Comparison of ENCODE assay signal across 24 cellular contexts in genomic region chr16:12177643-12178042, GRCh38.
A peak's percentile ranks its signal among the peaks of the same experiment; 100 is the strongest.
DNase-seq lines count a peak whose midpoint lies in the region; ATAC-seq and TF ChIP-seq lines count a peak whose summit lies in the region.
"Had no signal": no experiment of that assay in that cellular context is flagged by ENCODE, and none has a peak within 500 bp of the region (broad histone marks: within the 10 kb centered on the region; RNA-seq: fewer than 3 reads in every experiment).

No MANE protein-coding gene starts in this region.

- H3K27ac Mint-ChIP-seq in CD4-positive, alpha-beta memory T cell: no peak overlapping the region
- H3K27ac Mint-ChIP-seq: CD4-positive, alpha-beta T cell; IgD-negative memory B cell had no signal

- H3K9ac ChIP-seq in BLaER1 treated with 17β-estradiol and CSF1 and Interleukin-3, amounts not matched to agents 10 nM and 100 nM: no peak overlapping the region; a peak in 1 of 22 replicates
- no peak overlapping the region for H3K9ac ChIP-seq in adipocyte (ENCODE audit: low read length)

- peaks cover 0 to 32% (median 22%) of the 10 kb centered on the region in 10 experiments; a peak in 17 of 20 replicates for H3K4me1 ChIP-seq in BLaER1 treated with 17β-estradiol and CSF1 and Interleukin-3, amounts not matched to agents 10 nM and 100 nM
- H3K4me1 ChIP-seq in adipocyte (ENCODE audit: control insufficient read depth, insufficient read depth, low read length) (peaks cover 21% of the 10 kb centered on the region), right atrium auricular region (peaks cover 0 to 13% of the 10 kb centered on the region in 2 donors), sigmoid colon (peaks cover 0 to 12% (median 11%) of the 10 kb centered on the region in 4 donors)
- no peaks in the 10 kb centered on the region for H3K4me1 ChIP-seq in CD4-positive, alpha-beta memory T cell (ENCODE audit: insufficient read depth, low read length)
- H3K4me1 ChIP-seq: A549, BE2C, SJSA1 had no signal

- peaks cover 0 to 9% of the 10 kb centered on the region in 2 donors for H3K36me3 Mint-ChIP-seq in CD4-positive, alpha-beta memory T cell

- no peaks in the 10 kb centered on the region for H3K9me3 Mint-ChIP-seq in CD4-positive, alpha-beta memory T cell
- H3K9me3 Mint-ChIP-seq: CD4-positive, alpha-beta T cell; IgD-negative memory B cell had no signal

- TF ChIP-seq EP300 in sigmoid colon (IDR thresholded peaks at IDR 0.05): no peak

- H3K27ac ChIP-seq in BLaER1 treated with 17β-estradiol and CSF1 and Interleukin-3, amounts not matched to agents 10 nM and 100 nM: peak overlapping the region in 3 of 11 experiments; percentile 8 to 31 (median 22); a peak in 3 of 22 replicates
- H3K27ac ChIP-seq in right atrium auricular region (peak overlapping the region; percentile 17 to 41), sigmoid colon (peak overlapping the region in 3 of 4 donors; percentile 36 to 63 (median 50))
- no peak overlapping the region for H3K27ac ChIP-seq in CD4-positive, alpha-beta memory T cell (ENCODE audit: low read depth, low read length)
- H3K27ac ChIP-seq: A549, SJSA1 had no signal

- H3K4me3 Mint-ChIP-seq in CD4-positive, alpha-beta memory T cell: no peak overlapping the region
- H3K4me3 Mint-ChIP-seq: CD4-positive, alpha-beta T cell; IgD-negative memory B cell had no signal

- CTCF ChIA-PET in CD4-positive, alpha-beta memory T cell (lab: Charles Lee; ENCODE audit: partially characterized antibody): no interaction called here

- H3K4me3 ChIP-seq in BLaER1 treated with 17β-estradiol and CSF1 and Interleukin-3, amounts not matched to agents 10 nM and 100 nM: no peak overlapping the region
- H3K4me3 ChIP-seq in adipocyte (ENCODE audit: low read length): peak overlapping the region; percentile 10
- no peak overlapping the region for H3K4me3 ChIP-seq in right atrium auricular region
- H3K4me3 ChIP-seq in sigmoid colon: no peak overlapping the region
- H3K4me3 ChIP-seq in CD4-positive, alpha-beta memory T cell (ENCODE audit: low read length in 2 of 2): no peak overlapping the region
- H3K4me3 ChIP-seq: A549, GM12878, SJSA1 had no signal

- POLR2A ChIA-PET in CD4-positive, alpha-beta memory T cell (lab: Charles Lee; ENCODE audit: partially characterized antibody): no interaction called here

- intact Hi-C loops in sigmoid colon (cut with DNase I): no loop called here
- intact Hi-C loops in CD4-positive, alpha-beta memory T cell (cut with micrococcal nuclease): no loop called here

- H4K20me1 ChIP-seq in BLaER1 treated with 17β-estradiol and CSF1 and Interleukin-3, amounts not matched to agents 10 nM and 100 nM: peaks cover 0 to 95% (median 0%) of the 10 kb centered on the region in 11 experiments; a peak in 3 of 22 replicates

- DNase-seq in adipocyte (ENCODE audit: low read depth) (no peak), right atrium auricular region (ENCODE audit: low spot score) (no peak), sigmoid colon (no peak), middle frontal gyrus (ENCODE audit: extremely low spot score, low spot score) (no peak)
- no peak for DNase-seq in CD4-positive, alpha-beta memory T cell
- DNase-seq: BE2C; CD4-positive, alpha-beta T cell; GOT3; NCI-H1105; NCI-H146; NCI-H2029; NCI-H226; NCI-H510A treated with DMSO at 0.1 percent for 48 hours; NCI-H748 treated with DMSO at 0.1 percent for 48 hours; NK-92 treated with Interleukin-12 subunit alpha and Interleukin-12 subunit beta, amount 100 ng/mL, for 24 hours had no signal

- H3K4me1 Mint-ChIP-seq in CD4-positive, alpha-beta memory T cell: peaks cover 0 to 8% (median 5%) of the 10 kb centered on the region in 4 donors

- TF ChIP-seq POLR2A in sigmoid colon (IDR thresholded peaks at IDR 0.05): no peak

- no peak for TF ChIP-seq CTCF in right atrium auricular region (IDR thresholded peaks at IDR 0.05)
- no peak for TF ChIP-seq CTCF in sigmoid colon (IDR thresholded peaks at IDR 0.05)

- no peaks in the 10 kb centered on the region for H3K27me3 Mint-ChIP-seq in CD4-positive, alpha-beta memory T cell
- H3K27me3 Mint-ChIP-seq: CD4-positive, alpha-beta T cell; IgD-negative memory B cell had no signal

- H3K27me3 ChIP-seq in BLaER1 treated with 17β-estradiol and CSF1 and Interleukin-3, amounts not matched to agents 10 nM and 100 nM: no peaks in the 10 kb centered on the region
- H3K27me3 ChIP-seq in adipocyte (replicated peaks; ENCODE audit: control insufficient read depth, insufficient read depth, low read length) (no peaks in the 10 kb centered on the region), right atrium auricular region (no peaks in the 10 kb centered on the region), sigmoid colon (no peaks in the 10 kb centered on the region)
- no peaks in the 10 kb centered on the region for H3K27me3 ChIP-seq in CD4-positive, alpha-beta memory T cell (ENCODE audit: insufficient read depth, low read length)
- H3K27me3 ChIP-seq: BE2C, SJSA1 had no signal

- H3K4me2 ChIP-seq in BLaER1 treated with 17β-estradiol and CSF1 and Interleukin-3, amounts not matched to agents 10 nM and 100 nM: peak overlapping the region in 9 of 11 experiments; percentile 37 to 79 (median 58); a peak in 18 of 22 replicates
- H3K4me2 ChIP-seq: A549 had no signal

- H3K36me3 ChIP-seq in BLaER1 treated with 17β-estradiol and CSF1 and Interleukin-3, amounts not matched to agents 10 nM and 100 nM: no peaks in the 10 kb centered on the region
- H3K36me3 ChIP-seq in adipocyte (ENCODE audit: control insufficient read depth, insufficient read depth, low read length, severe bottlenecking) (no peaks in the 10 kb centered on the region), right atrium auricular region (no peaks in the 10 kb centered on the region), sigmoid colon (no peaks in the 10 kb centered on the region)
- H3K36me3 ChIP-seq in CD4-positive, alpha-beta memory T cell (ENCODE audit: insufficient read depth, low read length): no peaks in the 10 kb centered on the region
- H3K36me3 ChIP-seq: BE2C, SJSA1 had no signal

- ATAC-seq in GM19452 (IDR thresholded peaks at IDR 0.05; ENCODE audit: unreplicated experiment) (no peak), GM18868 (IDR thresholded peaks at IDR 0.05; ENCODE audit: unreplicated experiment) (no peak)
- ATAC-seq: A549, GM12878, HCT116, Panc1 had no signal

- no peaks in the 10 kb centered on the region for H3K9me3 ChIP-seq in BLaER1 treated with 17β-estradiol and CSF1 and Interleukin-3, amounts not matched to agents 10 nM and 100 nM (replicated peaks in 1 of 11)
- H3K9me3 ChIP-seq in adipocyte (ENCODE audit: control insufficient read depth, low read length) (no peaks in the 10 kb centered on the region), right atrium auricular region (no peaks in the 10 kb centered on the region), sigmoid colon (no peaks in the 10 kb centered on the region)
- H3K9me3 ChIP-seq in CD4-positive, alpha-beta memory T cell (ENCODE audit: control insufficient read depth in 1 of 2, low read length in 2 of 2): no peaks in the 10 kb centered on the region
- H3K9me3 ChIP-seq: A549, BE2C, SJSA1 had no signal

- 71 to 82% methylated on average over 5 of the region's 5 CpGs for WGBS in sigmoid colon, 2 donors
